ENCODE assay signal across 34 cellular contexts in genomic region chr6:159470400-159470799, GRCh38.
"Had no signal": no experiment of that assay in that cellular context is flagged by ENCODE, and none has a peak within 500 bp of the region (broad histone marks: within the 10 kb centered on the region; RNA-seq: fewer than 3 reads in every experiment).

No MANE protein-coding gene starts in this region.

- H3K27ac ChIP-seq: adrenal gland, body of pancreas, brain microvascular endothelial cell, breast epithelium, VCaP had no signal

- H3K4me3 ChIP-seq: adrenal gland, body of pancreas, breast epithelium had no signal

- DNase-seq: activated B cell treated with CpG ODN at 0.5 μM for 24 hours; activated CD4-positive, alpha-beta memory T cell treated with anti-CD3 and anti-CD28 coated beads for 36 hours; activated CD4-positive, alpha-beta T cell treated with anti-CD3 and anti-CD28 coated beads for 4 hours; activated CD4-positive, alpha-beta T cell treated with anti-CD3 and anti-CD28 coated beads, Interleukin-2, amount 10 ng/mL, durations not matched to agents 24 days and 14 days; activated CD4-positive, alpha-beta T cell treated with anti-CD3 and anti-CD28 coated beads, Interleukin-2, amount 50 U/mL, for 1 hour; activated CD4-positive, alpha-beta T cell treated with anti-CD3 and anti-CD28 coated beads, Interleukin-2, amount 50 U/mL, for 4 hours; activated CD4-positive, CD25-positive, alpha-beta regulatory T cell treated with anti-CD3 and anti-CD28 coated beads, Interleukin-2, amount 50 U/mL, for 72 hours; activated CD8-positive, alpha-beta memory T cell treated with anti-CD3 and anti-CD28 coated beads, Interleukin-2, amount 50 U/mL, for 4 hours; activated CD8-positive, alpha-beta T cell treated with anti-CD3 and anti-CD28 coated beads for 36 hours; activated effector memory CD4-positive, alpha-beta T cell treated with anti-CD3 and anti-CD28 coated beads, Interleukin-2, amount 50 U/mL, for 16 hours; activated gamma-delta T cell treated with Interleukin-2 at 50 U/mL for 16 hours; activated naive CD4-positive, alpha-beta T cell; activated naive CD4-positive, alpha-beta T cell treated with anti-CD3 and anti-CD28 coated beads for 36 hours; activated naive CD4-positive, alpha-beta T cell treated with anti-CD3 and anti-CD28 coated beads, Interleukin-2, amount 50 U/mL, for 16 hours; activated naive CD8-positive, alpha-beta T cell treated with anti-CD3 and anti-CD28 coated beads for 36 hours; activated T-cell treated with anti-CD3 and anti-CD28 coated beads for 4 hours; activated T-cell treated with anti-CD3 and anti-CD28 coated beads, Interleukin-2, amount 50 U/mL, for 1 hour; activated T-cell treated with anti-CD3 and anti-CD28 coated beads, Interleukin-2, amount 50 U/mL, for 4 hours; activated T-cell treated with anti-CD3 and anti-CD28 coated beads, Interleukin-2, amount 50 U/mL, for 72 hours; adrenal gland; amniotic stem cell; aorta; body of pancreas; brain microvascular endothelial cell; central memory CD4-positive, alpha-beta T cell; T-helper 1 cell; T-helper 2 cell; T-helper 9 cell had no signal

- ATAC-seq: activated CD8-positive, alpha-beta T cell treated with anti-CD3 and anti-CD28 coated beads for 36 hours; activated naive CD4-positive, alpha-beta T cell treated with anti-CD3 and anti-CD28 coated beads, Interleukin-2, amount 50 U/mL, for 72 hours; activated T-cell treated with anti-CD3 and anti-CD28 coated beads, Interleukin-2, amount 50 U/mL, for 4 hours; activated T-cell treated with anti-CD3 and anti-CD28 coated beads, Interleukin-2, amount 50 U/mL, for 72 hours; activated T-helper 17 cell treated with anti-CD3 and anti-CD28 coated beads, Interleukin-2, amount 50 U/mL, for 72 hours; body of pancreas had no signal

- H3K36me3 ChIP-seq: adrenal gland, brain microvascular endothelial cell, breast epithelium had no signal

- H3K27me3 ChIP-seq: adrenal gland, body of pancreas, brain microvascular endothelial cell, breast epithelium had no signal

- FAIRE-seq: astrocyte, TTC549 had no signal

- H3K4me1 ChIP-seq: adrenal gland, body of pancreas, breast epithelium had no signal

- H3K9me3 ChIP-seq: adrenal gland had no signal
